In the genomic region with DNA sequence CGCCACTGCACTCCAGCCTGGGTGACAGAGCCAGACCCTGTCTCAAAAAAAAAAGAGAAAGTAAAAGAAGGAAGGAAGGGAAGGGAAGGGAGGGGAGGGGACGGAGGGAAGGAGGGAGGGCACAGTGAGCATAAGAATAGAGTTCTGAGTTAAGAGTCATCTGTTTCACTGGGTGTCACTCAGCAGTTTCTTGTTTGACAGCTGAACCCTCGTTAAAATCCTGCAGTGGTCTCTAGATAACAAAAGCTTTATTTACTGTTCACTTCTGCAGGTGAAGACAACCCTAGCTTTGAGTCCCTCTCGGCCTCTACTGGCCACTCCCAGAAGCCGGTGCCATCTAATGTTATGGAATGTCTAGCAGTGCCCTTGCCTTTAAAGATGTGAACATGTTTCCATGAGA, we compare ENCODE assay signal across 2 cellular contexts.
TF ChIP-seq lines count a peak whose summit lies in the region.

No MANE protein-coding gene starts in this region.

TF ChIP-seq in SK-N-SH, 30 proteins besides CTCF, POLR2A, EP300 and RAD21:
- TF ChIP-seq ELF1 (IDR thresholded peaks at IDR 0.05) = no peak
- TF ChIP-seq FOXM1 (IDR thresholded peaks at IDR 0.05; ENCODE audit: low read depth) = no peak
- TF ChIP-seq RXRA (IDR thresholded peaks at IDR 0.05; ENCODE audit: borderline replicate concordance, low read depth) = no peak
- no peak for TF ChIP-seq NFIC (IDR thresholded peaks at IDR 0.05; ENCODE audit: borderline replicate concordance)
- no peak for TF ChIP-seq RFX5 (IDR thresholded peaks at IDR 0.05; ENCODE audit: low read length)
- TF ChIP-seq, protein P1, sequence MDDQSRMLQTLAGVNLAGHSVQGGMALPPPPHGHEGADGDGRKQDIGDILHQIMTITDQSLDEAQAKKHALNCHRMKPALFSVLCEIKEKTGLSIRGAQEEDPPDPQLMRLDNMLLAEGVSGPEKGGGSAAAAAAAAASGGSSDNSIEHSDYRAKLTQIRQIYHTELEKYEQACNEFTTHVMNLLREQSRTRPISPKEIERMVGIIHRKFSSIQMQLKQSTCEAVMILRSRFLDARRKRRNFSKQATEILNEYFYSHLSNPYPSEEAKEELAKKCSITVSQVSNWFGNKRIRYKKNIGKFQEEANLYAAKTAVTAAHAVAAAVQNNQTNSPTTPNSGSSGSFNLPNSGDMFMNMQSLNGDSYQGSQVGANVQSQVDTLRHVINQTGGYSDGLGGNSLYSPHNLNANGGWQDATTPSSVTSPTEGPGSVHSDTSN (IDR thresholded peaks at IDR 0.05) = no peak
- TF ChIP-seq, protein P2, sequence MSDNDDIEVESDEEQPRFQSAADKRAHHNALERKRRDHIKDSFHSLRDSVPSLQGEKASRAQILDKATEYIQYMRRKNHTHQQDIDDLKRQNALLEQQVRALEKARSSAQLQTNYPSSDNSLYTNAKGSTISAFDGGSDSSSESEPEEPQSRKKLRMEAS (IDR thresholded peaks at IDR 0.05; ENCODE audit: low read depth) = no peak
- no peak for TF ChIP-seq GATA2 (CRISPR knock-in tag; IDR thresholded peaks at IDR 0.05)
- TF ChIP-seq, protein P3, sequence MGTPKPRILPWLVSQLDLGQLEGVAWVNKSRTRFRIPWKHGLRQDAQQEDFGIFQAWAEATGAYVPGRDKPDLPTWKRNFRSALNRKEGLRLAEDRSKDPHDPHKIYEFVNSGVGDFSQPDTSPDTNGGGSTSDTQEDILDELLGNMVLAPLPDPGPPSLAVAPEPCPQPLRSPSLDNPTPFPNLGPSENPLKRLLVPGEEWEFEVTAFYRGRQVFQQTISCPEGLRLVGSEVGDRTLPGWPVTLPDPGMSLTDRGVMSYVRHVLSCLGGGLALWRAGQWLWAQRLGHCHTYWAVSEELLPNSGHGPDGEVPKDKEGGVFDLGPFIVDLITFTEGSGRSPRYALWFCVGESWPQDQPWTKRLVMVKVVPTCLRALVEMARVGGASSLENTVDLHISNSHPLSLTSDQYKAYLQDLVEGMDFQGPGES (IDR thresholded peaks at IDR 0.05; ENCODE audit: low read depth, low read length) = no peak
- no peak for TF ChIP-seq MEF2A (IDR thresholded peaks at IDR 0.05; ENCODE audit: borderline replicate concordance, low read depth)
- TF ChIP-seq CHD2 (IDR thresholded peaks at IDR 0.05; ENCODE audit: low read length, partially characterized antibody) = no peak
- TF ChIP-seq NRF1 (IDR thresholded peaks at IDR 0.05; ENCODE audit: low read depth, low read length) = no peak
- TF ChIP-seq, protein P4, sequence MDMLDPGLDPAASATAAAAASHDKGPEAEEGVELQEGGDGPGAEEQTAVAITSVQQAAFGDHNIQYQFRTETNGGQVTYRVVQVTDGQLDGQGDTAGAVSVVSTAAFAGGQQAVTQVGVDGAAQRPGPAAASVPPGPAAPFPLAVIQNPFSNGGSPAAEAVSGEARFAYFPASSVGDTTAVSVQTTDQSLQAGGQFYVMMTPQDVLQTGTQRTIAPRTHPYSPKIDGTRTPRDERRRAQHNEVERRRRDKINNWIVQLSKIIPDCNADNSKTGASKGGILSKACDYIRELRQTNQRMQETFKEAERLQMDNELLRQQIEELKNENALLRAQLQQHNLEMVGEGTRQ (IDR thresholded peaks at IDR 0.05; ENCODE audit: borderline replicate concordance, low read depth, low read length) = no peak

TF ChIP-seq in SK-N-SH treated with all-trans-retinoic acid at 6 μM for 48 hours, 23 proteins besides CTCF, POLR2A, EP300 and RAD21:
- no peak for TF ChIP-seq TOX (CRISPR knock-in tag; IDR thresholded peaks at IDR 0.05; ENCODE audit: borderline replicate concordance)
- no peak for TF ChIP-seq ZNF8 (CRISPR knock-in tag; IDR thresholded peaks at IDR 0.05)
- no peak for TF ChIP-seq RARB (CRISPR knock-in tag; IDR thresholded peaks at IDR 0.05)
- TF ChIP-seq, protein P5, sequence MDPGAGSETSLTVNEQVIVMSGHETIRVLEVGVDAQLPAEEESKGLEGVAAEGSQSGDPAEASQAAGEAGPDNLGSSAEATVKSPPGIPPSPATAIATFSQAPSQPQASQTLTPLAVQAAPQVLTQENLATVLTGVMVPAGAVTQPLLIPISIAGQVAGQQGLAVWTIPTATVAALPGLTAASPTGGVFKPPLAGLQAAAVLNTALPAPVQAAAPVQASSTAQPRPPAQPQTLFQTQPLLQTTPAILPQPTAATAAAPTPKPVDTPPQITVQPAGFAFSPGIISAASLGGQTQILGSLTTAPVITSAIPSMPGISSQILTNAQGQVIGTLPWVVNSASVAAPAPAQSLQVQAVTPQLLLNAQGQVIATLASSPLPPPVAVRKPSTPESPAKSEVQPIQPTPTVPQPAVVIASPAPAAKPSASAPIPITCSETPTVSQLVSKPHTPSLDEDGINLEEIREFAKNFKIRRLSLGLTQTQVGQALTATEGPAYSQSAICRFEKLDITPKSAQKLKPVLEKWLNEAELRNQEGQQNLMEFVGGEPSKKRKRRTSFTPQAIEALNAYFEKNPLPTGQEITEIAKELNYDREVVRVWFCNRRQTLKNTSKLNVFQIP (CRISPR knock-in tag; IDR thresholded peaks at IDR 0.05; ENCODE audit: borderline replicate concordance, low read depth) = no peak
- TF ChIP-seq, protein P6, sequence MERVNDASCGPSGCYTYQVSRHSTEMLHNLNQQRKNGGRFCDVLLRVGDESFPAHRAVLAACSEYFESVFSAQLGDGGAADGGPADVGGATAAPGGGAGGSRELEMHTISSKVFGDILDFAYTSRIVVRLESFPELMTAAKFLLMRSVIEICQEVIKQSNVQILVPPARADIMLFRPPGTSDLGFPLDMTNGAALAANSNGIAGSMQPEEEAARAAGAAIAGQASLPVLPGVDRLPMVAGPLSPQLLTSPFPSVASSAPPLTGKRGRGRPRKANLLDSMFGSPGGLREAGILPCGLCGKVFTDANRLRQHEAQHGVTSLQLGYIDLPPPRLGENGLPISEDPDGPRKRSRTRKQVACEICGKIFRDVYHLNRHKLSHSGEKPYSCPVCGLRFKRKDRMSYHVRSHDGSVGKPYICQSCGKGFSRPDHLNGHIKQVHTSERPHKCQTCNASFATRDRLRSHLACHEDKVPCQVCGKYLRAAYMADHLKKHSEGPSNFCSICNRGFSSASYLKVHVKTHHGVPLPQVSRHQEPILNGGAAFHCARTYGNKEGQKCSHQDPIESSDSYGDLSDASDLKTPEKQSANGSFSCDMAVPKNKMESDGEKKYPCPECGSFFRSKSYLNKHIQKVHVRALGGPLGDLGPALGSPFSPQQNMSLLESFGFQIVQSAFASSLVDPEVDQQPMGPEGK (CRISPR knock-in tag; IDR thresholded peaks at IDR 0.05; ENCODE audit: borderline replicate concordance) = no peak
